2 cellular contexts compared by ENCODE assay signal in the genomic region with DNA sequence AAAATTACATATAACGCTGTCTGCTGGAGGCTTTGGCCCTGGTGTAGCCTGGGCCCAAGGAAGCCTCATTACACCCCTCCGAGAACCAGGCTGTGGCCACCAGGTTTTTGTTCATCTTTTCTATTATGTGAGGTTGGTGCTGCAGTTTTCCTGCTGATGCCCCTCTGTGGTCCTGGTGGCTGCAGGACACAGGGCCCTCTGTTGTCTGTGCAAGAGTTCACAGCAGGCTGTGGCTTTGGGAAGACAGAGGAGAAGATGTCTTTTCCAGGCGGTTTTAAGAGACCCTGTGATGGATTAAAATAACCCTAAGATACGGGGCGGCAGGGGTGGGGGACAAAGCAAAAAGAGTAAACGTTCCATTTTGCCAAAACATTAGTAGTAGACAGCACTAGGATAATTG.
TF ChIP-seq lines count a peak whose summit lies in the region.

No MANE protein-coding gene starts in this region.

TF ChIP-seq in SK-N-SH treated with all-trans-retinoic acid at 6 μM for 48 hours, 23 proteins besides CTCF, POLR2A, EP300 and RAD21 (continued from another document):
- TF ChIP-seq ARNTL (CRISPR knock-in tag; IDR thresholded peaks at IDR 0.05; ENCODE audit: borderline replicate concordance, low read depth), result no peak
- no peak for TF ChIP-seq OSR1 (CRISPR knock-in tag; IDR thresholded peaks at IDR 0.05)
- TF ChIP-seq CSDC2 (CRISPR knock-in tag; IDR thresholded peaks at IDR 0.05), result no peak
- TF ChIP-seq RARB (CRISPR knock-in tag; IDR thresholded peaks at IDR 0.05), result no peak
- TF ChIP-seq ZNF8 (CRISPR knock-in tag; IDR thresholded peaks at IDR 0.05), result no peak
- TF ChIP-seq ZFP3 (CRISPR knock-in tag; IDR thresholded peaks at IDR 0.05), result no peak
- TF ChIP-seq TCF4 (CRISPR knock-in tag; IDR thresholded peaks at IDR 0.05; ENCODE audit: borderline replicate concordance), result no peak
- TF ChIP-seq, protein P1, sequence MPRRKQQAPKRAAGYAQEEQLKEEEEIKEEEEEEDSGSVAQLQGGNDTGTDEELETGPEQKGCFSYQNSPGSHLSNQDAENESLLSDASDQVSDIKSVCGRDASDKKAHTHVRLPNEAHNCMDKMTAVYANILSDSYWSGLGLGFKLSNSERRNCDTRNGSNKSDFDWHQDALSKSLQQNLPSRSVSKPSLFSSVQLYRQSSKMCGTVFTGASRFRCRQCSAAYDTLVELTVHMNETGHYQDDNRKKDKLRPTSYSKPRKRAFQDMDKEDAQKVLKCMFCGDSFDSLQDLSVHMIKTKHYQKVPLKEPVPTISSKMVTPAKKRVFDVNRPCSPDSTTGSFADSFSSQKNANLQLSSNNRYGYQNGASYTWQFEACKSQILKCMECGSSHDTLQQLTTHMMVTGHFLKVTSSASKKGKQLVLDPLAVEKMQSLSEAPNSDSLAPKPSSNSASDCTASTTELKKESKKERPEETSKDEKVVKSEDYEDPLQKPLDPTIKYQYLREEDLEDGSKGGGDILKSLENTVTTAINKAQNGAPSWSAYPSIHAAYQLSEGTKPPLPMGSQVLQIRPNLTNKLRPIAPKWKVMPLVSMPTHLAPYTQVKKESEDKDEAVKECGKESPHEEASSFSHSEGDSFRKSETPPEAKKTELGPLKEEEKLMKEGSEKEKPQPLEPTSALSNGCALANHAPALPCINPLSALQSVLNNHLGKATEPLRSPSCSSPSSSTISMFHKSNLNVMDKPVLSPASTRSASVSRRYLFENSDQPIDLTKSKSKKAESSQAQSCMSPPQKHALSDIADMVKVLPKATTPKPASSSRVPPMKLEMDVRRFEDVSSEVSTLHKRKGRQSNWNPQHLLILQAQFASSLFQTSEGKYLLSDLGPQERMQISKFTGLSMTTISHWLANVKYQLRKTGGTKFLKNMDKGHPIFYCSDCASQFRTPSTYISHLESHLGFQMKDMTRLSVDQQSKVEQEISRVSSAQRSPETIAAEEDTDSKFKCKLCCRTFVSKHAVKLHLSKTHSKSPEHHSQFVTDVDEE (CRISPR knock-in tag; IDR thresholded peaks at IDR 0.05), result no peak

TF ChIP-seq in HEK293T, 16 proteins besides CTCF, POLR2A, EP300 and RAD21 (continued from another document):
- TF ChIP-seq, protein P2, sequence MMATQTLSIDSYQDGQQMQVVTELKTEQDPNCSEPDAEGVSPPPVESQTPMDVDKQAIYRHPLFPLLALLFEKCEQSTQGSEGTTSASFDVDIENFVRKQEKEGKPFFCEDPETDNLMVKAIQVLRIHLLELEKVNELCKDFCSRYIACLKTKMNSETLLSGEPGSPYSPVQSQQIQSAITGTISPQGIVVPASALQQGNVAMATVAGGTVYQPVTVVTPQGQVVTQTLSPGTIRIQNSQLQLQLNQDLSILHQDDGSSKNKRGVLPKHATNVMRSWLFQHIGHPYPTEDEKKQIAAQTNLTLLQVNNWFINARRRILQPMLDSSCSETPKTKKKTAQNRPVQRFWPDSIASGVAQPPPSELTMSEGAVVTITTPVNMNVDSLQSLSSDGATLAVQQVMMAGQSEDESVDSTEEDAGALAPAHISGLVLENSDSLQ (IDR thresholded peaks at IDR 0.05), result no peak
- TF ChIP-seq L3MBTL2 (conservative IDR thresholded peaks at IDR 0.05), result no peak
- TF ChIP-seq ZNF384 (IDR thresholded peaks at IDR 0.05), result no peak
- TF ChIP-seq CTBP1 (IDR thresholded peaks at IDR 0.05; ENCODE audit: borderline replicate concordance), result no peak
- TF ChIP-seq SP1 (IDR thresholded peaks at IDR 0.05), result no peak
- no peak for TF ChIP-seq TARDBP (IDR thresholded peaks at IDR 0.05)
